8 cellular contexts compared by ENCODE assay signal in the genomic region with DNA sequence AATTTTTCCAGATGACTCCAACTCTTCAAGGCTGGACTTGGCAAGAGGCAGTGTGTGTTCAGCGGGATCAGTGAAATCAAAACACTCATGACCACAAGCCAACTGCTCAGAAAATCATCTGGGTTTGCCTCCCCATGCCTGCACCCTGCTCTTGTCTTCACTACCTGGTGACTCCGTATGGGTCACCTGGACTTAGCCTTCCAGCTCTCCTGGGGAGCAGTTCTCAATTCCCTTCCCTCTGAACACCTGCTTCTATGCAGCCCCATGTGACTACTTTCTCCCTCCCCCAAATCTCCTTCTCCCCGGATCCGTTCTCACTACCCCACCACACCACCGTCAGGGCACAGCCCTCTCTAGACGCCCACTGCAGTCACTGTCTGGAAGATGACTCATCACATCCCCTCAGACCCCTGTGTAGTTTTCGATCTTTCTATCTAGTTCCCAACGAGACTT.
DNase-seq lines count a peak whose midpoint lies in the region; ATAC-seq and TF ChIP-seq lines count a peak whose summit lies in the region.

No MANE protein-coding gene starts in this region.

- H3K4me2 ChIP-seq in BLaER1 treated with 17β-estradiol and CSF1 and Interleukin-3, amounts not matched to agents 10 nM and 100 nM: peak overlapping the region; percentile 25 to 67 (median 49); a peak in 21 of 22 replicates

- peak; percentile 40 for DNase-seq in coronary artery (ENCODE audit: low spot score)
- DNase-seq in inferior parietal cortex (ENCODE audit: extremely low spot score): no peak
- DNase-seq in stimulated activated CD4-positive, alpha-beta T cell treated with anti-CD3 and anti-CD28 coated beads, Interleukin-2, amount 100 ng/mL, for 48 hours: no peak
- DNase-seq in H7: no peak
- DNase-seq in DMS 273 (lab: John Stamatoyannopoulos, UW; ENCODE audit: unreplicated experiment): no peak

- no peak for TF ChIP-seq CTCF in coronary artery (IDR thresholded peaks at IDR 0.05)

- no peaks in the 10 kb centered on the region for H4K20me1 ChIP-seq in BLaER1 treated with 17β-estradiol and CSF1 and Interleukin-3, amounts not matched to agents 10 nM and 100 nM

- no peak overlapping the region for H3K4me3 ChIP-seq in BLaER1 treated with 17β-estradiol and CSF1 and Interleukin-3, amounts not matched to agents 10 nM and 100 nM
- no peak overlapping the region for H3K4me3 ChIP-seq in coronary artery
- H3K4me3 ChIP-seq in H7 (ENCODE audit: insufficient read depth, low read depth, low read length): no peak overlapping the region

- H3K9ac ChIP-seq in BLaER1 treated with 17β-estradiol and CSF1 and Interleukin-3, amounts not matched to agents 10 nM and 100 nM: no peak overlapping the region; a peak in 1 of 22 replicates

- ATAC-seq in GM19463 (IDR thresholded peaks at IDR 0.05; ENCODE audit: unreplicated experiment) (peak; percentile 69), HG03378 (IDR thresholded peaks at IDR 0.05; ENCODE audit: unreplicated experiment) (peak; percentile 63)

- no peaks in the 10 kb centered on the region for H3K36me3 ChIP-seq in BLaER1 treated with 17β-estradiol and CSF1 and Interleukin-3, amounts not matched to agents 10 nM and 100 nM
- no peaks in the 10 kb centered on the region for H3K36me3 ChIP-seq in H7 (replicated peaks; ENCODE audit: control insufficient read depth, insufficient read depth, low read length)

- peaks cover 0 to 5% (median 0%) of the 10 kb centered on the region in 11 experiments; a peak in 4 of 22 replicates for H3K9me3 ChIP-seq in BLaER1 treated with 17β-estradiol and CSF1 and Interleukin-3, amounts not matched to agents 10 nM and 100 nM (replicated peaks in 1 of 11)

- no peaks in the 10 kb centered on the region for H3K27me3 ChIP-seq in BLaER1 treated with 17β-estradiol and CSF1 and Interleukin-3, amounts not matched to agents 10 nM and 100 nM
- no peaks in the 10 kb centered on the region for H3K27me3 ChIP-seq in H7 (ENCODE audit: control insufficient read depth, insufficient read depth, low read length)

- peaks cover 32 to 43% (median 38%) of the 10 kb centered on the region in 10 experiments for H3K4me1 ChIP-seq in BLaER1 treated with 17β-estradiol and CSF1 and Interleukin-3, amounts not matched to agents 10 nM and 100 nM

- peak overlapping the region in 4 of 11 experiments; percentile 23 to 45 (median 34); a peak in 5 of 22 replicates for H3K27ac ChIP-seq in BLaER1 treated with 17β-estradiol and CSF1 and Interleukin-3, amounts not matched to agents 10 nM and 100 nM
- H3K27ac ChIP-seq in coronary artery: no peak overlapping the region
